In genomic region chr14:24425704-24426103, GRCh38 we compare ENCODE assay signal across 7 cellular contexts. TPM values are rescaled to one million over a fixed set of nuclear protein-coding genes. Genes with fewer than 3 reads are reported as not detected.
A peak's percentile ranks its signal among the peaks of the same experiment; 100 is the strongest.
DNase-seq lines count a peak whose midpoint lies in the region; ATAC-seq and TF ChIP-seq lines count a peak whose summit lies in the region.
"Had no signal": no experiment of that assay in that cellular context is flagged by ENCODE, and none has a peak within 500 bp of the region (broad histone marks: within the 10 kb centered on the region; RNA-seq: fewer than 3 reads in every experiment).

No MANE protein-coding gene starts in this region.

- no peak for TF ChIP-seq CTCF in osteoblast (IDR thresholded peaks at IDR 0.05; ENCODE audit: extremely low read depth, low read depth, low read length)
- TF ChIP-seq CTCF in MM.1S (IDR thresholded peaks at IDR 0.05; ENCODE audit: low read length) = no peak

- H3K27ac ChIP-seq in osteoblast (ENCODE audit: low read depth, low read length) (peak overlapping the region; percentile 52), MM.1S (ENCODE audit: low read length) (no peak overlapping the region)

- H3K4me1 ChIP-seq in osteoblast (ENCODE audit: insufficient read depth, low read length) (peaks cover 20% of the 10 kb centered on the region), MM.1S (ENCODE audit: low read length) (peaks cover 34% of the 10 kb centered on the region)

- H4K20me1 ChIP-seq in osteoblast (ENCODE audit: insufficient read depth, low read length) (no peaks in the 10 kb centered on the region), MM.1S (ENCODE audit: insufficient read depth, low read length) (no peaks in the 10 kb centered on the region)

- no peak overlapping the region for H3K4me2 ChIP-seq in osteoblast (ENCODE audit: insufficient read depth, low read length)
- H3K4me2 ChIP-seq in MM.1S (ENCODE audit: low read depth, low read length) = no peak overlapping the region

- no peaks in the 10 kb centered on the region for H3K36me3 ChIP-seq in osteoblast (ENCODE audit: insufficient read depth, low read length)
- H3K36me3 ChIP-seq in MM.1S (replicated peaks; ENCODE audit: insufficient read depth, low read length) = no peaks in the 10 kb centered on the region
- H3K36me3 ChIP-seq: MG63 had no signal

- no peak overlapping the region for H3K4me3 ChIP-seq in osteoblast (ENCODE audit: insufficient read depth, low read length)
- H3K4me3 ChIP-seq in MM.1S (ENCODE audit: low read length) = no peak overlapping the region
- H3K4me3 ChIP-seq: MG63 had no signal

- H3K9me2 ChIP-seq in MM.1S (replicated peaks; ENCODE audit: insufficient read depth, low read length) = no peaks in the 10 kb centered on the region

- H2AFZ ChIP-seq in osteoblast (ENCODE audit: low read length) (no peak overlapping the region), MM.1S (ENCODE audit: low read length) (no peak overlapping the region)

- TF ChIP-seq POLR2A in GM18505 (IDR thresholded peaks at IDR 0.05; ENCODE audit: borderline replicate concordance, extremely low read depth, insufficient read depth, insufficient read length) = no peak

- H3K79me2 ChIP-seq in osteoblast (ENCODE audit: insufficient read depth, low read length) (peaks cover 9% of the 10 kb centered on the region), MM.1S (ENCODE audit: low read length) (peaks cover 9% of the 10 kb centered on the region)

- H3K9ac ChIP-seq in MM.1S (ENCODE audit: low read length) = no peak overlapping the region

- H3K9me3 ChIP-seq in osteoblast (ENCODE audit: low read depth, low read length) (no peaks in the 10 kb centered on the region), MM.1S (replicated peaks; ENCODE audit: insufficient read depth, low read length) (no peaks in the 10 kb centered on the region)
- H3K9me3 ChIP-seq: MG63 had no signal

- ATAC-seq in GM18505 (IDR thresholded peaks at IDR 0.05; ENCODE audit: unreplicated experiment) = no peak

- H3K27me3 ChIP-seq in osteoblast (ENCODE audit: insufficient read depth, low read length) (peaks cover 3% of the 10 kb centered on the region), MM.1S (replicated peaks; ENCODE audit: insufficient read depth, low read length) (no peaks in the 10 kb centered on the region)
- H3K27me3 ChIP-seq: MG63 had no signal

- DNase-seq in NCI-H748 (lab: John Stamatoyannopoulos, UW; ENCODE audit: unreplicated experiment) = peak; percentile 26
- no peak for DNase-seq in NCI-H748 treated with DMSO at 0.1 percent for 48 hours (lab: John Stamatoyannopoulos, UW)
- peak; percentile 40 for DNase-seq in astrocyte of the hippocampus (ENCODE audit: low read depth, low spot score)
- peak; percentile 95 for DNase-seq in osteoblast (ENCODE audit: insufficient read length, low spot score, missing footprints)
- no peak for DNase-seq in MM.1S
- DNase-seq: MG63 had no signal

- 0 out of 2 replicates have a peak, but pooled peaks cover 9% of the 10 kb centered on the region for H3F3A ChIP-seq in MM.1S (ENCODE audit: insufficient read depth, low read length)

RNA-seq across cellular contexts. Expression of gene CBLN3, which starts 3.8 kb away (rescaled TPM):
- total RNA-seq in osteoblast = 3.5 and 4.0 TPM in 2 replicates

RNA-seq across cellular contexts. Expression of gene KHNYN, which starts 4.0 kb away (rescaled TPM):
- total RNA-seq in osteoblast = 58.6 and 62.5 TPM in 2 replicates

RNA-seq across cellular contexts. Expression of gene SDR39U1, which starts 16.9 kb away (rescaled TPM):
- total RNA-seq in osteoblast = 11.6 and 13.0 TPM in 2 replicates

RNA-seq across cellular contexts. Expression of gene NYNRIN, which starts 26.9 kb away (rescaled TPM):
- 7.2 and 9.1 TPM in 2 replicates for total RNA-seq in osteoblast

RNA-seq across cellular contexts. Expression of gene NFATC4, which starts 57.7 kb away (rescaled TPM):
- total RNA-seq in osteoblast = 101 and 107 TPM in 2 replicates

Comparison
In these comparisons a context has a peak if more than half of its experiments do, and no peak if none do; other contexts are left out.
1. DNase-seq: peak in NCI-H748 (single experiment), astrocyte of the hippocampus (single experiment) and osteoblast (single experiment); none in NCI-H748 treated with DMSO at 0.1 percent for 48 hours (single experiment) and MM.1S (single experiment).